In the genomic region with DNA sequence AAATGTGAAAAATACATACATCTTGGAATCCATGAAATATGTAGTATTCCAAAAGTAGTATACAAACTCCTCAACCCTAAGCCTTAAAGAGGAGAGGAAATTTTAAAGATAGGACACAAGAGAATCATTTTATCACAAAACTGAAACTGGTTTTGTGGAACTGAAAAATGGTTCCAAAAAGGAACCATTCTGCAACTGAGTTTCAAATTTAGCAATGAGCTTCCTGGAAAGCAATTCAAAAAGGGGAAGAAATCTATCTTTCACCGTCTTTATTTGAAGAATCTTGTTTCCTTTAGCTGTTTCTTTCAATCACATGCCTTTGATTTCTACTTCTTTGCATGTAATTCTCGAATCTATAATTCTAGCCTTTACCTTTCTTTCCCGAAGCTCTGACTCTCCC, we compare ENCODE assay signal across 2 cellular contexts.
TF ChIP-seq lines count a peak whose summit lies in the region.

No MANE protein-coding gene starts in this region.

TF ChIP-seq in SK-N-SH, 30 proteins besides CTCF, POLR2A, EP300 and RAD21:
- TF ChIP-seq MEF2A (IDR thresholded peaks at IDR 0.05; ENCODE audit: borderline replicate concordance, low read depth) (no peak), IRF3 (IDR thresholded peaks at IDR 0.05; ENCODE audit: low read depth, low read length) (no peak), NFIC (IDR thresholded peaks at IDR 0.05; ENCODE audit: borderline replicate concordance) (no peak)
TF ChIP-seq in SK-N-SH: peak in this region for 0.

TF ChIP-seq in SK-N-SH treated with all-trans-retinoic acid at 6 μM for 48 hours, 23 proteins besides CTCF, POLR2A, EP300 and RAD21:
- no peak for TF ChIP-seq CREB5 (CRISPR knock-in tag; IDR thresholded peaks at IDR 0.05; ENCODE audit: low read depth)
- TF ChIP-seq, protein P1, sequence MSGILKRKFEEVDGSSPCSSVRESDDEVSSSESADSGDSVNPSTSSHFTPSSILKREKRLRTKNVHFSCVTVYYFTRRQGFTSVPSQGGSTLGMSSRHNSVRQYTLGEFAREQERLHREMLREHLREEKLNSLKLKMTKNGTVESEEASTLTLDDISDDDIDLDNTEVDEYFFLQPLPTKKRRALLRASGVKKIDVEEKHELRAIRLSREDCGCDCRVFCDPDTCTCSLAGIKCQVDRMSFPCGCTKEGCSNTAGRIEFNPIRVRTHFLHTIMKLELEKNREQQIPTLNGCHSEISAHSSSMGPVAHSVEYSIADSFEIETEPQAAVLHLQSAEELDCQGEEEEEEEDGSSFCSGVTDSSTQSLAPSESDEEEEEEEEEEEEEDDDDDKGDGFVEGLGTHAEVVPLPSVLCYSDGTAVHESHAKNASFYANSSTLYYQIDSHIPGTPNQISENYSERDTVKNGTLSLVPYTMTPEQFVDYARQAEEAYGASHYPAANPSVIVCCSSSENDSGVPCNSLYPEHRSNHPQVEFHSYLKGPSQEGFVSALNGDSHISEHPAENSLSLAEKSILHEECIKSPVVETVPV (CRISPR knock-in tag; IDR thresholded peaks at IDR 0.05) = no peak
- no peak for TF ChIP-seq GLIS3 (CRISPR knock-in tag; IDR thresholded peaks at IDR 0.05)
- TF ChIP-seq, protein P2, sequence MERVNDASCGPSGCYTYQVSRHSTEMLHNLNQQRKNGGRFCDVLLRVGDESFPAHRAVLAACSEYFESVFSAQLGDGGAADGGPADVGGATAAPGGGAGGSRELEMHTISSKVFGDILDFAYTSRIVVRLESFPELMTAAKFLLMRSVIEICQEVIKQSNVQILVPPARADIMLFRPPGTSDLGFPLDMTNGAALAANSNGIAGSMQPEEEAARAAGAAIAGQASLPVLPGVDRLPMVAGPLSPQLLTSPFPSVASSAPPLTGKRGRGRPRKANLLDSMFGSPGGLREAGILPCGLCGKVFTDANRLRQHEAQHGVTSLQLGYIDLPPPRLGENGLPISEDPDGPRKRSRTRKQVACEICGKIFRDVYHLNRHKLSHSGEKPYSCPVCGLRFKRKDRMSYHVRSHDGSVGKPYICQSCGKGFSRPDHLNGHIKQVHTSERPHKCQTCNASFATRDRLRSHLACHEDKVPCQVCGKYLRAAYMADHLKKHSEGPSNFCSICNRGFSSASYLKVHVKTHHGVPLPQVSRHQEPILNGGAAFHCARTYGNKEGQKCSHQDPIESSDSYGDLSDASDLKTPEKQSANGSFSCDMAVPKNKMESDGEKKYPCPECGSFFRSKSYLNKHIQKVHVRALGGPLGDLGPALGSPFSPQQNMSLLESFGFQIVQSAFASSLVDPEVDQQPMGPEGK (CRISPR knock-in tag; IDR thresholded peaks at IDR 0.05; ENCODE audit: borderline replicate concordance) = no peak
- no peak for TF ChIP-seq ZFP30 (CRISPR knock-in tag; IDR thresholded peaks at IDR 0.05)
- TF ChIP-seq ARNTL (CRISPR knock-in tag; IDR thresholded peaks at IDR 0.05; ENCODE audit: borderline replicate concordance, low read depth) = no peak
- no peak for TF ChIP-seq CSDC2 (CRISPR knock-in tag; IDR thresholded peaks at IDR 0.05)
- TF ChIP-seq ZFP3 (CRISPR knock-in tag; IDR thresholded peaks at IDR 0.05) = no peak
- no peak for TF ChIP-seq TOX (CRISPR knock-in tag; IDR thresholded peaks at IDR 0.05; ENCODE audit: borderline replicate concordance)
- TF ChIP-seq ZC3H10 (CRISPR knock-in tag; IDR thresholded peaks at IDR 0.05) = no peak
- no peak for TF ChIP-seq TCF4 (CRISPR knock-in tag; IDR thresholded peaks at IDR 0.05; ENCODE audit: borderline replicate concordance)
- TF ChIP-seq ZNF8 (CRISPR knock-in tag; IDR thresholded peaks at IDR 0.05) = no peak
- TF ChIP-seq TSHZ2 (CRISPR knock-in tag; IDR thresholded peaks at IDR 0.05) = no peak
- TF ChIP-seq ISL1 (CRISPR knock-in tag; IDR thresholded peaks at IDR 0.05) = no peak
